In genomic region chr10:88291289-88292184, GRCh38 we compare ENCODE assay signal across 16 cellular contexts.
"Had no signal": no experiment of that assay in that cellular context is flagged by ENCODE, and none has a peak within 500 bp of the region (broad histone marks: within the 10 kb centered on the region; RNA-seq: fewer than 3 reads in every experiment).

No MANE protein-coding gene starts in this region.

- H3K9me3 ChIP-seq: esophagus squamous epithelium, heart left ventricle, suprapubic skin had no signal

- H3K4me3 ChIP-seq: esophagus squamous epithelium, heart left ventricle, suprapubic skin had no signal

- H3K36me3 ChIP-seq: esophagus squamous epithelium, heart left ventricle, suprapubic skin had no signal

- H3K9me3 Mint-ChIP-seq: activated CD4-positive, alpha-beta memory T cell treated with anti-CD3 and anti-CD28 coated beads for 36 hours; activated naive CD8-positive, alpha-beta T cell treated with anti-CD3 and anti-CD28 coated beads for 36 hours; activated T-cell treated with anti-CD3 and anti-CD28 coated beads, Interleukin-2, amount 50 U/mL, for 4 hours; natural killer cell; type B pancreatic cell had no signal

- H3K4me3 Mint-ChIP-seq: activated CD4-positive, alpha-beta memory T cell treated with anti-CD3 and anti-CD28 coated beads for 36 hours; activated naive CD8-positive, alpha-beta T cell treated with anti-CD3 and anti-CD28 coated beads for 36 hours; activated T-cell treated with anti-CD3 and anti-CD28 coated beads, Interleukin-2, amount 50 U/mL, for 4 hours; natural killer cell; type B pancreatic cell had no signal

- H3K27me3 Mint-ChIP-seq: activated CD4-positive, alpha-beta memory T cell treated with anti-CD3 and anti-CD28 coated beads for 36 hours; type B pancreatic cell had no signal

- H3K27ac Mint-ChIP-seq: activated CD4-positive, alpha-beta memory T cell treated with anti-CD3 and anti-CD28 coated beads for 36 hours; activated naive CD8-positive, alpha-beta T cell treated with anti-CD3 and anti-CD28 coated beads for 36 hours; natural killer cell; type B pancreatic cell had no signal

- H3K4me1 Mint-ChIP-seq: natural killer cell had no signal

- DNase-seq: activated CD4-positive, alpha-beta memory T cell treated with anti-CD3 and anti-CD28 coated beads for 36 hours; activated gamma-delta T cell treated with Interleukin-2 at 50 U/mL for 16 hours; activated naive CD8-positive, alpha-beta T cell treated with anti-CD3 and anti-CD28 coated beads for 36 hours; activated T-cell treated with anti-CD3 and anti-CD28 coated beads, Interleukin-2, amount 50 U/mL, for 4 hours; esophagus squamous epithelium; foreskin melanocyte; heart left ventricle; islet precursor cell; natural killer cell; nucleus accumbens; stimulated activated CD4-positive, alpha-beta T cell treated with anti-CD3 and anti-CD28 coated beads, Interleukin-12 subunit alpha, Interleukin-12 subunit beta, amount 100 ng/mL, for 4 hours; stimulated activated naive CD8-positive, alpha-beta T cell treated with anti-CD3 and anti-CD28 coated beads, Interleukin-15, Interleukin-2, amounts not matched to agents 100 U/mL and 50 U/mL, for 24 hours had no signal

- H3K27me3 ChIP-seq: esophagus squamous epithelium, heart left ventricle, suprapubic skin had no signal

- H3K27ac ChIP-seq: esophagus squamous epithelium, heart left ventricle, suprapubic skin had no signal

- H3K36me3 Mint-ChIP-seq: activated CD4-positive, alpha-beta memory T cell treated with anti-CD3 and anti-CD28 coated beads for 36 hours; activated naive CD8-positive, alpha-beta T cell treated with anti-CD3 and anti-CD28 coated beads for 36 hours; natural killer cell; type B pancreatic cell had no signal

- H3K4me1 ChIP-seq: esophagus squamous epithelium, suprapubic skin had no signal

- ATAC-seq: activated T-cell treated with anti-CD3 and anti-CD28 coated beads, Interleukin-2, amount 50 U/mL, for 4 hours; heart left ventricle; left lobe of liver; natural killer cell; sciatic nerve; stimulated activated naive CD8-positive, alpha-beta T cell treated with anti-CD3 and anti-CD28 coated beads, Interleukin-15, Interleukin-2, amounts not matched to agents 100 U/mL and 50 U/mL, for 24 hours had no signal
